8 cellular contexts compared by ENCODE assay signal in the genomic region with DNA sequence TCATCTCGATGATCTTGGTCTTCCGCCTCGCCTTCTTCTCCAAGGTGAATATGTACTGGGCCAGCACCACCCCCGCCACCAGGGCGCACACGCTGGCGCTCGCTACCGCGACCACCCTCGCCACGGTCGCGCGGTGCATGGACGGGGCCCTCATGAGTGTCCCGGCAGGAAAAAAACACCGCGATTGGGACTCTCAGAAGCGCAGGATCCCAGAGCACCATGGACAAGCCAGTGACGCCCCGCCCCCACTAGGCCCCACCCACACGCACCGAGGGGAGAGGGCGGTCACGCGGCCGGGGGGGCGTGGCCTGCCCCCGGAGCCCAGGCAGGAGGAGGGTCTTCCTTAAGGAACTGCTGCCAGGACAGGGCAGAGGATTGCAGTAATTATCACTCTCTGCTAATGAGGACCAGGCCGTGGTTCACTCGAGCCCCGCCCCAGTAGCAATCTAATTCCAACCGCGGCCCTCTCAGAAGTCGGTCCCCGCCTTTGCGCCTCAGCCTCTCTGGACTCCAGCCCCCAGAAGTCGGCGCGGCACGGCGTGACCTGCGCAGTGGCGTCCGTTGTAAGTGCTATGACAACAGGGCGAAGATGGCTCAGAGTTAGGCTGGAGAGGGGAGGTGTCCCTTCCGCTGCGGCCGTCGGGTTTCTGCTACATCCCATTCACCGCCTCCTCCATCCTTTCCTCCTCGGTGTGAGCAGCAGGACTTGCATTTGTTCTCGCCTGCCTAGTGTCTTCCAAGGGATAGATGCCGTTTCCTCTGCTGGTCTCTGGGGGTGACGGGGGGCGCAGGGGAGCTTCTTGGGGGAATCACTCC. TPM values are rescaled to one million over a fixed set of nuclear protein-coding genes. Genes with fewer than 3 reads are reported as not detected.
DNase-seq lines count a peak whose midpoint lies in the region; ATAC-seq and TF ChIP-seq lines count a peak whose summit lies in the region.

A gene (plus strand): TSS at position 575 of the 816 bp plus-strand sequence. CDS start 16,689 bp downstream, outside the sequence.

- H3K4me3 ChIP-seq in CD8-positive, alpha-beta T cell (ENCODE audit: low read depth, low read length): peak within 1 kb of the TSS; percentile 88
- H3K4me3 ChIP-seq in duodenal mucosa (ENCODE audit: low read depth in 1 of 2, low read length in 2 of 2): peak within 1 kb of the TSS; percentile 91 to 99
- peak within 1 kb of the TSS; percentile 70 to 71 (median 71) for H3K4me3 ChIP-seq in right lobe of liver

- WGBS in right lobe of liver (ENCODE audit: insufficient coverage, low coverage, low lambda C conversion rate, missing lambda C conversion rate): under 1% methylated on average over 36 of the region's 57 CpGs

- POLR2A ChIA-PET in CD8-positive, alpha-beta T cell (lab: Charles Lee): interaction anchor here (1.2 kb wide), 1 partner anchor 21 kb away, joined by 5 read pairs; no protein-coding TSS in a partner anchor
- POLR2A ChIA-PET in activated CD4-positive, alpha-beta memory T cell treated with anti-CD3 and anti-CD28 coated beads for 36 hours (lab: Charles Lee): interaction anchor here (1.0 to 1.1 kb wide), 2 partner anchors 19 to 67 kb away, joined by 3 read pairs; a partner anchor contains a TSS

- H3K27ac Mint-ChIP-seq in CD8-positive, alpha-beta T cell: peak within 1 kb of the TSS; percentile 91
- H3K27ac Mint-ChIP-seq in activated CD4-positive, alpha-beta memory T cell treated with anti-CD3 and anti-CD28 coated beads for 36 hours: peak within 1 kb of the TSS; percentile 78

- CTCF ChIA-PET in CD8-positive, alpha-beta T cell (lab: Charles Lee): interaction anchor here (1.2 to 1.9 kb wide), 2 partner anchors 19 to 21 kb away, joined by 5 to 6 read pairs; a partner anchor contains a TSS
- CTCF ChIA-PET in activated CD4-positive, alpha-beta memory T cell treated with anti-CD3 and anti-CD28 coated beads for 36 hours (lab: Charles Lee): interaction anchor here (4.2 kb wide), 1 partner anchor 20 kb away, joined by 24 read pairs; a partner anchor contains a TSS

- DNase-seq in CD8-positive, alpha-beta T cell: peak; percentile 80 to 92 (median 88)
- DNase-seq in NCI-H82 (lab: John Stamatoyannopoulos, UW) (peak; percentile 98), right lobe of liver (peak; percentile 95 to 97 (median 96))
- peak; percentile 95 for DNase-seq in activated CD4-positive, alpha-beta memory T cell treated with anti-CD3 and anti-CD28 coated beads for 36 hours
- peak; percentile 92 for DNase-seq in stimulated activated CD4-positive, alpha-beta T cell treated with anti-CD3 and anti-CD28 coated beads, Interleukin-4, amount 100 ng/mL, for 24 hours

- peaks cover 28% of the 10 kb centered on the region for H3K4me1 Mint-ChIP-seq in CD8-positive, alpha-beta T cell (ENCODE audit: low read depth)
- peaks cover 18% of the 10 kb centered on the region for H3K4me1 Mint-ChIP-seq in activated CD4-positive, alpha-beta memory T cell treated with anti-CD3 and anti-CD28 coated beads for 36 hours (ENCODE audit: low read depth)

- H3K9me3 Mint-ChIP-seq in CD8-positive, alpha-beta T cell: no peaks in the 10 kb centered on the region
- H3K9me3 Mint-ChIP-seq in activated CD4-positive, alpha-beta memory T cell treated with anti-CD3 and anti-CD28 coated beads for 36 hours: peaks cover 3% of the 10 kb centered on the region

- intact Hi-C loops in CD8-positive, alpha-beta T cell (cut with DNase I, micrococcal nuclease): loop anchor here (1.0 to 2.0 kb wide), 7 partner anchors 20 to 634 kb away; a partner anchor contains a TSS
- intact Hi-C loops in activated CD4-positive, alpha-beta memory T cell treated with anti-CD3 and anti-CD28 coated beads for 36 hours (cut with micrococcal nuclease): loop anchor here (1.0 to 5.0 kb wide), 4 partner anchors 20 to 637 kb away; a partner anchor contains a TSS
- intact Hi-C loops in right lobe of liver (cut with DNase I): no loop called here

- H3K27ac ChIP-seq in CD8-positive, alpha-beta T cell (ENCODE audit: low read depth, low read length): peak within 1 kb of the TSS; percentile 65
- H3K27ac ChIP-seq in duodenal mucosa (ENCODE audit: low read depth, low read length) (peak within 1 kb of the TSS; percentile 71), right lobe of liver (peak within 1 kb of the TSS; percentile 46 to 80 (median 67))

- no peaks in the 10 kb centered on the region for H3K27me3 ChIP-seq in CD8-positive, alpha-beta T cell (ENCODE audit: insufficient read depth, low read length)
- H3K27me3 ChIP-seq in duodenal mucosa (ENCODE audit: control insufficient read depth in 1 of 2, insufficient read depth in 2 of 2, low read length in 2 of 2) (no peaks in the 10 kb centered on the region), right lobe of liver (no peaks in the 10 kb centered on the region)

- H3K27me3 Mint-ChIP-seq in CD8-positive, alpha-beta T cell (ENCODE audit: low read depth): no peaks in the 10 kb centered on the region
- no peaks in the 10 kb centered on the region for H3K27me3 Mint-ChIP-seq in activated CD4-positive, alpha-beta memory T cell treated with anti-CD3 and anti-CD28 coated beads for 36 hours

- no peaks in the 10 kb centered on the region for H3K36me3 ChIP-seq in CD8-positive, alpha-beta T cell (ENCODE audit: insufficient read depth, low read length)
- no peaks in the 10 kb centered on the region for H3K36me3 ChIP-seq in duodenal mucosa (ENCODE audit: control insufficient read depth in 1 of 2, insufficient read depth in 2 of 2, low read length in 2 of 2)
- H3K36me3 ChIP-seq in right lobe of liver: no peaks in the 10 kb centered on the region

- TF ChIP-seq CTCF in CD8-positive, alpha-beta T cell (IDR thresholded peaks at IDR 0.05): no peak
- TF ChIP-seq CTCF in right lobe of liver (IDR thresholded peaks at IDR 0.05): peak in 1 of 4 donors; percentile 7

- no peak for TF ChIP-seq POLR2A in right lobe of liver (IDR thresholded peaks at IDR 0.05)

- ATAC-seq in CD8-positive, alpha-beta T cell: peak; percentile 95
- ATAC-seq in GM19452 (IDR thresholded peaks at IDR 0.05; ENCODE audit: unreplicated experiment) (peak; percentile 100), HG03575 (IDR thresholded peaks at IDR 0.05; ENCODE audit: extremely low read depth, insufficient number of reproducible peaks, low FRiP score, unreplicated experiment) (peak; percentile 98), right lobe of liver (peak; percentile 99 to 100 (median 99))

- H3K9me3 ChIP-seq in CD8-positive, alpha-beta T cell (ENCODE audit: low read length): no peaks in the 10 kb centered on the region
- no peaks in the 10 kb centered on the region for H3K9me3 ChIP-seq in duodenal mucosa (ENCODE audit: control insufficient read depth in 1 of 2, low read length in 2 of 2)
- no peaks in the 10 kb centered on the region for H3K9me3 ChIP-seq in right lobe of liver

- peaks cover 6% of the 10 kb centered on the region for H3K36me3 Mint-ChIP-seq in CD8-positive, alpha-beta T cell
- H3K36me3 Mint-ChIP-seq in activated CD4-positive, alpha-beta memory T cell treated with anti-CD3 and anti-CD28 coated beads for 36 hours: peaks cover 3% of the 10 kb centered on the region

- H3K4me1 ChIP-seq in CD8-positive, alpha-beta T cell (ENCODE audit: insufficient read depth, low read length): peaks cover 14% of the 10 kb centered on the region
- H3K4me1 ChIP-seq in duodenal mucosa (ENCODE audit: control insufficient read depth in 1 of 2, insufficient read depth in 2 of 2, low read length in 2 of 2): peaks cover 7 to 8% of the 10 kb centered on the region in 2 donors
- peaks cover 0 to 9% (median 0%) of the 10 kb centered on the region in 4 donors for H3K4me1 ChIP-seq in right lobe of liver

- peak within 1 kb of the TSS; percentile 53 to 79 for H3K9ac ChIP-seq in duodenal mucosa (ENCODE audit: low read depth in 1 of 2, low read length in 2 of 2)

- peak within 1 kb of the TSS; percentile 96 for H3K4me3 Mint-ChIP-seq in CD8-positive, alpha-beta T cell
- peak within 1 kb of the TSS; percentile 96 for H3K4me3 Mint-ChIP-seq in activated CD4-positive, alpha-beta memory T cell treated with anti-CD3 and anti-CD28 coated beads for 36 hours

RNA-seq across cellular contexts. Expression of the gene that starts here (rescaled TPM):
- total RNA-seq in CD8-positive, alpha-beta T cell: 10 to 100 TPM; 15.7 to 16.7 TPM
- 1 to 10 TPM; 9.2 to 9.5 TPM for total RNA-seq in activated CD4-positive, alpha-beta memory T cell treated with anti-CD3 and anti-CD28 coated beads for 36 hours
- total RNA-seq in right lobe of liver: 1 to 10 TPM; 3.0 to 8.0 (median 6.6) TPM

Comparison
In these comparisons a context has a peak if more than half of its experiments do, and no peak if none do; other contexts are left out.
1. Peak in every context shown above with its lines: DNase-seq, ATAC-seq, H3K4me3 ChIP-seq and H3K27ac ChIP-seq.
2. intact Hi-C loops: an anchor here in CD8-positive, alpha-beta T cell (1.0 to 2.0 kb wide) and activated CD4-positive, alpha-beta memory T cell treated with anti-CD3 and anti-CD28 coated beads for 36 hours (1.0 to 5.0 kb wide); none called in right lobe of liver.